In the genomic region with DNA sequence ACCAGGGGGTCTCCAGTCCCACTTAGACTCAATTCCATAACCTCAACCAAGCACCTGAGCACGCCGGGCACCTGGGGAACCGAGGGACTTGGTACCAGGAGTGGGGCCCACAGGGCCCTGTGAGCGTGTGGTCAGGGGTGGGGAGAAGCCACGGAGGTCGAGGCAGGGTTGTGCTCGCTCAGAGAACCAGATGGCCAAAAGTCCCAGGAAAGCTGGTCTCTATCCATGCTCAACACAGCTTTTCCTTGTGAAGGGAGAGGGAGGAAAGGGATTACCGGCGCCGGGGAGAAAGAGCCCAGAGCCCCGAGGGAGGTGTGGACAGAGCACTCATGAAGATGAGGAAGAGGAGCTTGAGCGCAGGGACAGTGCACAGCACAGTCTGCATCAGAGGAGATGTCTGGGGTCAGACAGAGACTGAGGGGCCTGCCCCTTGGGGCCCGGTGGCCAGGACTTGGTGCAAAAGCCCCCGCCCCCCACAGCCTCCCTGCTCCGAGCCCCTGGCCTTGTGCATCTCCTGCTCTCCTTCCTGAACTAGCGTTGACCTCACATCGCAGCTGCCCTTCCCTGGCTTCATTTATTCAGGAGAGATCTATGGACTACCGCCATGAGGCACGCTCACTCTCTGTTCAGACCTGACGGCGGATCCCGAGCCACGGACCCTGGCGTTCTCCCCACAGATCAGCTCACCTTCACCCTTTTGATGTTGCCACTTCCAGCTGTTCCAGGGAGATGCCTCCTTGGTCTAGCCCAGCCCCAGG, we compare ENCODE assay signal across 16 cellular contexts.
A peak's percentile ranks its signal among the peaks of the same experiment; 100 is the strongest.
DNase-seq lines count a peak whose midpoint lies in the region; ATAC-seq and TF ChIP-seq lines count a peak whose summit lies in the region.
"Had no signal": no experiment of that assay in that cellular context is flagged by ENCODE, and none has a peak within 500 bp of the region (broad histone marks: within the 10 kb centered on the region; RNA-seq: fewer than 3 reads in every experiment).

No MANE protein-coding gene starts in this region.

- no peak for ATAC-seq in activated CD8-positive, alpha-beta memory T cell treated with anti-CD3 and anti-CD28 coated beads, Interleukin-2, amount 10 ng/mL, durations not matched to agents 7 days and 5 days
- ATAC-seq in heart right ventricle, result peak in 4 of 8 donors; percentile 2 to 19 (median 8)
- no peak for ATAC-seq in HG03565 (IDR thresholded peaks at IDR 0.05; ENCODE audit: unreplicated experiment)
- ATAC-seq in HG02981 (IDR thresholded peaks at IDR 0.05; ENCODE audit: unreplicated experiment), result no peak
- ATAC-seq in stimulated activated naive B cell treated with anti-CD40 and anti-IgM and Interleukin-4, amounts not matched to agents 10 μg/mL and 1 μg/mL and 100 μg/mL, for 72 hours (replicated peaks), result no peak
- ATAC-seq: naive thymus-derived CD8-positive, alpha-beta T cell; stimulated activated naive CD8-positive, alpha-beta T cell treated with anti-CD3 and anti-CD28 coated beads, Interleukin-15, Interleukin-2, amounts not matched to agents 100 U/mL and 50 U/mL, for 24 hours had no signal

- no peak overlapping the region for H3K27ac Mint-ChIP-seq in activated CD8-positive, alpha-beta memory T cell treated with anti-CD3 and anti-CD28 coated beads, Interleukin-2, amount 10 ng/mL, durations not matched to agents 7 days and 5 days
- H3K27ac Mint-ChIP-seq in stimulated activated naive B cell treated with anti-CD40 and anti-IgM and Interleukin-4, amounts not matched to agents 10 μg/mL and 1 μg/mL and 100 μg/mL, for 72 hours, result no peak overlapping the region

- H3K4me3 Mint-ChIP-seq in activated CD8-positive, alpha-beta memory T cell treated with anti-CD3 and anti-CD28 coated beads, Interleukin-2, amount 10 ng/mL, durations not matched to agents 7 days and 5 days, result no peak overlapping the region
- H3K4me3 Mint-ChIP-seq in stimulated activated naive B cell treated with anti-CD40 and anti-IgM and Interleukin-4, amounts not matched to agents 10 μg/mL and 1 μg/mL and 100 μg/mL, for 72 hours, result no peak overlapping the region
- H3K4me3 Mint-ChIP-seq: naive thymus-derived CD8-positive, alpha-beta T cell had no signal

- H3K36me3 ChIP-seq in heart right ventricle (no peaks in the 10 kb centered on the region), urinary bladder (ENCODE audit: insufficient read depth) (no peaks in the 10 kb centered on the region)
- H3K36me3 ChIP-seq: SJCRH30 had no signal

- DNase-seq in activated CD8-positive, alpha-beta memory T cell treated with anti-CD3 and anti-CD28 coated beads for 24 hours, result peak; percentile 40
- no peak for DNase-seq in activated CD8-positive, alpha-beta memory T cell treated with anti-CD3 and anti-CD28 coated beads, Interleukin-2, amount 10 ng/mL, durations not matched to agents 7 days and 5 days
- peak in 1 of 2 donors; percentile 19 for DNase-seq in heart right ventricle
- peak; percentile 41 for DNase-seq in posterior vena cava (ENCODE audit: low spot score)
- DNase-seq in stimulated activated naive B cell treated with anti-CD40 and anti-IgM and Interleukin-4, amounts not matched to agents 10 μg/mL and 1 μg/mL and 100 μg/mL, for 72 hours, result no peak
- DNase-seq: activated T-cell treated with anti-CD3 and anti-CD28 coated beads, Interleukin-2, amount 50 U/mL, for 1 hour; Calu3; NCI-H1105 treated with DMSO at 0.1 percent for 48 hours; NCI-H526; SJCRH30; stimulated activated CD4-positive, alpha-beta T cell treated with anti-CD3 and anti-CD28 coated beads, Interleukin-4, amount 100 ng/mL, for 1 hour; stimulated activated naive CD8-positive, alpha-beta T cell treated with anti-CD3 and anti-CD28 coated beads, Interleukin-15, Interleukin-2, amounts not matched to agents 100 U/mL and 50 U/mL, for 24 hours had no signal

- intact Hi-C loops in heart right ventricle (cut with DNase I), result loop anchor here in 5 of 10 donors (2.0 to 5.0 kb wide), 4 partner anchors 74 to 134 kb away; no protein-coding TSS in a partner anchor
- intact Hi-C loops in posterior vena cava (cut with DNase I), result no loop called here

- CTCF ChIA-PET in activated CD8-positive, alpha-beta memory T cell treated with anti-CD3 and anti-CD28 coated beads, Interleukin-2, amount 10 ng/mL, durations not matched to agents 7 days and 5 days (lab: Charles Lee), result no interaction called here

- H3K4me3 ChIP-seq in heart right ventricle (no peak overlapping the region), urinary bladder (ENCODE audit: low read depth, low read length) (no peak overlapping the region)
- H3K4me3 ChIP-seq: SJCRH30 had no signal

- no peaks in the 10 kb centered on the region for H3K36me3 Mint-ChIP-seq in activated CD8-positive, alpha-beta memory T cell treated with anti-CD3 and anti-CD28 coated beads, Interleukin-2, amount 10 ng/mL, durations not matched to agents 7 days and 5 days
- H3K36me3 Mint-ChIP-seq in stimulated activated naive B cell treated with anti-CD40 and anti-IgM and Interleukin-4, amounts not matched to agents 10 μg/mL and 1 μg/mL and 100 μg/mL, for 72 hours, result no peaks in the 10 kb centered on the region
- H3K36me3 Mint-ChIP-seq: naive thymus-derived CD8-positive, alpha-beta T cell had no signal

- no peaks in the 10 kb centered on the region for H3K27me3 ChIP-seq in heart right ventricle

- H3K9me3 Mint-ChIP-seq in activated CD8-positive, alpha-beta memory T cell treated with anti-CD3 and anti-CD28 coated beads, Interleukin-2, amount 10 ng/mL, durations not matched to agents 7 days and 5 days (ENCODE audit: low read depth), result no peaks in the 10 kb centered on the region
- H3K9me3 Mint-ChIP-seq in stimulated activated naive B cell treated with anti-CD40 and anti-IgM and Interleukin-4, amounts not matched to agents 10 μg/mL and 1 μg/mL and 100 μg/mL, for 72 hours, result no peaks in the 10 kb centered on the region
- H3K9me3 Mint-ChIP-seq: naive thymus-derived CD8-positive, alpha-beta T cell had no signal

- peaks cover 18 to 36% (median 31%) of the 10 kb centered on the region in 9 donors for H3K4me1 ChIP-seq in heart right ventricle
- no peaks in the 10 kb centered on the region for H3K4me1 ChIP-seq in urinary bladder (ENCODE audit: insufficient read depth)

- H3K27ac ChIP-seq in heart right ventricle (peak overlapping the region; percentile 83 to 97 (median 90)), urinary bladder (ENCODE audit: low read depth) (peak overlapping the region; percentile 66)
- H3K27ac ChIP-seq: SJCRH30 had no signal

- H3K4me1 Mint-ChIP-seq in activated CD8-positive, alpha-beta memory T cell treated with anti-CD3 and anti-CD28 coated beads, Interleukin-2, amount 10 ng/mL, durations not matched to agents 7 days and 5 days, result no peaks in the 10 kb centered on the region
- H3K4me1 Mint-ChIP-seq in stimulated activated naive B cell treated with anti-CD40 and anti-IgM and Interleukin-4, amounts not matched to agents 10 μg/mL and 1 μg/mL and 100 μg/mL, for 72 hours, result no peaks in the 10 kb centered on the region

- H3K27me3 Mint-ChIP-seq in activated CD8-positive, alpha-beta memory T cell treated with anti-CD3 and anti-CD28 coated beads, Interleukin-2, amount 10 ng/mL, durations not matched to agents 7 days and 5 days, result peaks cover 35% of the 10 kb centered on the region
- peaks cover 5 to 18% of the 10 kb centered on the region in 2 donors for H3K27me3 Mint-ChIP-seq in stimulated activated naive B cell treated with anti-CD40 and anti-IgM and Interleukin-4, amounts not matched to agents 10 μg/mL and 1 μg/mL and 100 μg/mL, for 72 hours
- H3K27me3 Mint-ChIP-seq: naive thymus-derived CD8-positive, alpha-beta T cell had no signal

- no peak for TF ChIP-seq CTCF in heart right ventricle (IDR thresholded peaks at IDR 0.05)

- no peaks in the 10 kb centered on the region for H3K9me3 ChIP-seq in heart right ventricle
- H3K9me3 ChIP-seq: SJCRH30 had no signal

- 71 to 79% methylated on average over 24 of the region's 24 CpGs for WGBS in heart right ventricle, 2 donors
- 74% methylated on average over 24 of the region's 24 CpGs for WGBS in urinary bladder

Comparison
In these comparisons a context has a peak if more than half of its experiments do, and no peak if none do; other contexts are left out.
1. DNase-seq: peak in activated CD8-positive, alpha-beta memory T cell treated with anti-CD3 and anti-CD28 coated beads for 24 hours (single experiment) and posterior vena cava (single experiment); none in activated CD8-positive, alpha-beta memory T cell treated with anti-CD3 and anti-CD28 coated beads, Interleukin-2, amount 10 ng/mL, durations not matched to agents 7 days and 5 days (single experiment) and stimulated activated naive B cell treated with anti-CD40 and anti-IgM and Interleukin-4, amounts not matched to agents 10 μg/mL and 1 μg/mL and 100 μg/mL, for 72 hours (single experiment).